In the genomic region with DNA sequence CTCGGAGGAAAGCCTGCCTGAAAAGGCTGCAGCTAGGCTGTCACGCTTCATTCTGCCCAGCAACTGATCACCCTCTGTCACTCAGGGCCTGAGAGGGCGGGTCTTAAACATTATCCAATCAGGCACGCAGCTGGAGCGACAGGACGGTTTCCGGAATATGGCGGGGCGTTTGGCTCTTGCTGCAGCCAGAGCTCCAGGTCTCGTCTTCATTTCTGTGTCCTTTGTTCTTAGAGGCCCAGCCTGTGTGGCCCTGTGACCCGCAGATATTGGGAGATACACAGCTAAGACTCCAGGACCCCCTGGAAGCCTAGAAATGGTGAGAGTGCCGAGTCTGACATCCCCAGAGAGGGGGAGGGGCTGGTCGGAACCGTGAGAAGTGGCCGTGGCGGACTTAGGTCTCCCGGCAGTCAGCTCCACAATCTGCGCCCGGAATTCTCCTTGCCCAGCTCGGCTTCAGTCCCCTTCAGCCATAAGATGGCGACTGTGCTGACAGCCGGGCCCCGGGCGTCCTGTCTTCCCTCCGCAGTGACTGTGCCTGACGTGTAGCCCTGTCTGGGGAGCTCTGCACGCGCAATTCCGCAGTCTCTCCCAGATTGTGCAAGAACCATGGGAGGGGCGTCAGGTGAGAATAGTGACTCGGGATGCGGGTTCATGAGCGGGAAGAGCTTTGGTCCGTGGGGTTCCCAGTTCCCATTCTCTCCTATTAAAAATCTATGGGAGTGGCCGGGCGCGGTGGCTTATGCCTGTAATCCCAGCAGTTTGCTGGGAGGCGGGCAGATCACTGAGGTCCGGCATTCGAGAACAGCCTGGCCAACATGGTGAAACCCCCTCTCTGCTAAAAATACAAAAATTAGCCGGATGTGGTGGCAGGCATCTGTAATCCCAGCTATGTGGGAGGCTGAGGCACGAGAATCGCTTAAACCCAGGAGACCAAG, we compare ENCODE assay signal across 8 cellular contexts. TPM values are rescaled to one million over a fixed set of nuclear protein-coding genes. Genes with fewer than 3 reads are reported as not detected.
DNase-seq lines count a peak whose midpoint lies in the region; ATAC-seq, FAIRE-seq and TF ChIP-seq lines count a peak whose summit lies in the region.

A gene (plus strand): TSS at position 144 of the 935 bp plus-strand sequence. CDS start 170 bp downstream, at position 314.

- no peak for TF ChIP-seq CTCF in D721Med (IDR thresholded peaks at IDR 0.05; ENCODE audit: insufficient read depth, missing control alignments)

- peak; percentile 99 for ATAC-seq in GM21515 (IDR thresholded peaks at IDR 0.05; ENCODE audit: unreplicated experiment)

- FAIRE-seq in D721Med (lab: Jason Lieb, UNC) = peak; percentile 86

- peak; percentile 81 for DNase-seq in D721Med (ENCODE audit: insufficient read length, low spot score)
- peak; percentile 97 for DNase-seq in HuH-7.5 (ENCODE audit: low spot score)
- DNase-seq in OCI-M1 (lab: John Stamatoyannopoulos, UW) = peak; percentile 98
- peak; percentile 85 for DNase-seq in activated T-cell treated with anti-CD3 and anti-CD28 coated beads, Interleukin-2, amount 50 U/mL, for 1 hour
- peak; percentile 89 to 90 for DNase-seq in erythroblast (lab: John Stamatoyannopoulos, UW)
- peak; percentile 96 for DNase-seq in mucosa of gallbladder (ENCODE audit: low spot score)
- DNase-seq in stimulated activated CD8-positive, alpha-beta memory T cell treated with anti-CD3 and anti-CD28 coated beads, Interleukin-4, amount 100 ng/mL, for 24 hours (ENCODE audit: low read depth) = peak; percentile 85

- peak; percentile 88 for TF ChIP-seq POLR2A in erythroblast (IDR thresholded peaks at IDR 0.05; ENCODE audit: low read length)

RNA-seq across cellular contexts. Expression of the gene that starts here (rescaled TPM):
- total RNA-seq in mucosa of gallbladder = 21.7 TPM

Comparison
In these comparisons a context has a peak if more than half of its experiments do, and no peak if none do; other contexts are left out.
1. Peak in every context shown above with its lines: DNase-seq and ATAC-seq.